In the genomic region with DNA sequence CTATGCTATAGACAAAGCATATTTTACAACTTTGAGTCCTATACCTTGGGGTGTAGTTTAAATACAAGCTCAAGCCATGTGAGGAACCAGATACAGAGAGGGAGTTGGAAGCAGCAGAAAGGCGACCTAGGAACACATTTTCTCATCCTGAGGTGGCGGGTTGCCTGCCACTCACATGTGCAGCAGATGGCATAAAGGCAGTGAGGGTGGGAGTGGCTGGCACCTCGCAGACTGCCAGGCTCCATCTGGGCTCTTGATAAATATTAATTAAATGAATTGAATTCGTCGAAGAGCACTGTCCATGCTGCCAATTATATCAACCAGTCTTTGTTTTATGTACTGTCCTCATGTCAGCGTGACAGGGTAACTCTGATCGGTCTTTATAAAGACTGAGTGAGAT, we compare ENCODE assay signal across 16 cellular contexts.
A peak's percentile ranks its signal among the peaks of the same experiment; 100 is the strongest.
DNase-seq lines count a peak whose midpoint lies in the region; ATAC-seq and TF ChIP-seq lines count a peak whose summit lies in the region.
"Had no signal": no experiment of that assay in that cellular context is flagged by ENCODE, and none has a peak within 500 bp of the region (broad histone marks: within the 10 kb centered on the region; RNA-seq: fewer than 3 reads in every experiment).

No MANE protein-coding gene starts in this region.

- no peaks in the 10 kb centered on the region for H3K36me3 ChIP-seq in Panc1 (ENCODE audit: control insufficient read depth, insufficient read depth, low read length)
- H3K36me3 ChIP-seq in WERI-Rb-1 = no peaks in the 10 kb centered on the region

- BruUV-seq in Panc1 (replicated peaks; lab: Mats Ljungman, UMichigan) = no TSS peak

- POLR2A ChIA-PET in Panc1 (lab: Charles Lee) = no interaction called here

- H3K4me1 Mint-ChIP-seq in activated T-cell treated with anti-CD3 and anti-CD28 coated beads, Interleukin-2, amount 50 U/mL, for 4 hours (ENCODE audit: low read depth) = no peaks in the 10 kb centered on the region
- H3K4me1 Mint-ChIP-seq: CD4-positive, alpha-beta memory T cell; GM23338 had no signal

- H3K4me1 ChIP-seq in Panc1 (ENCODE audit: control insufficient read depth, insufficient read depth, low read length) = no peaks in the 10 kb centered on the region

- intact Hi-C loops in Panc1 (cut with micrococcal nuclease; ENCODE audit: unreplicated experiment) = no loop called here

- H3K27ac ChIP-seq in Panc1 (ENCODE audit: low read length) = peak overlapping the region; percentile 48; the same call in 1 of the 2 replicates
- H3K27ac ChIP-seq in WERI-Rb-1 = no peak overlapping the region

- H3K27me3 ChIP-seq in Panc1 (ENCODE audit: control insufficient read depth, insufficient read depth, low read length) (no peaks in the 10 kb centered on the region), WERI-Rb-1 (ENCODE audit: insufficient read depth, low read depth, severe bottlenecking) (no peaks in the 10 kb centered on the region)

- no peak overlapping the region for H3K4me3 Mint-ChIP-seq in activated T-cell treated with anti-CD3 and anti-CD28 coated beads, Interleukin-2, amount 50 U/mL, for 4 hours
- H3K4me3 Mint-ChIP-seq: CD4-positive, alpha-beta memory T cell; GM23338 had no signal

- H3K36me3 Mint-ChIP-seq in activated T-cell treated with anti-CD3 and anti-CD28 coated beads, Interleukin-2, amount 50 U/mL, for 4 hours (ENCODE audit: insufficient read depth) = no peaks in the 10 kb centered on the region
- H3K36me3 Mint-ChIP-seq: CD4-positive, alpha-beta memory T cell had no signal

- no peak for TF ChIP-seq CTCF in Panc1 (IDR thresholded peaks at IDR 0.05)
- no peak for TF ChIP-seq CTCF in WERI-Rb-1 (IDR thresholded peaks at IDR 0.05; ENCODE audit: low read depth, low read length)

- ATAC-seq in Panc1 = no peak
- no peak for ATAC-seq in activated T-cell treated with anti-CD3 and anti-CD28 coated beads, Interleukin-2, amount 50 U/mL, for 4 hours
- ATAC-seq: GM23338, HCT116 had no signal

- in situ Hi-C loops in Panc1 (cut with HindIII; ENCODE audit: low pct_unique_long_range_greater_than_20kb, low sequenced_read_pairs) = no loop called here

- CTCF ChIA-PET in Panc1 (lab: Charles Lee) = no interaction called here

- peak; percentile 97 for DNase-seq in DMS 273 treated with DMSO at 0.1 percent for 48 hours (lab: John Stamatoyannopoulos, UW)
- DNase-seq in NCI-H1694 treated with DMSO at 0.1 percent for 48 hours (lab: John Stamatoyannopoulos, UW) = peak; percentile 99
- DNase-seq in Panc1 (ENCODE audit: low read depth, low spot score) = no peak
- DNase-seq in activated T-cell treated with anti-CD3 and anti-CD28 coated beads, Interleukin-2, amount 50 U/mL, for 4 hours = no peak
- no peak for DNase-seq in activated T-cell treated with anti-CD3 and anti-CD28 coated beads for 4 hours
- DNase-seq in WERI-Rb-1 = no peak
- no peak for DNase-seq in DMS79 (lab: John Stamatoyannopoulos, UW)
- DNase-seq: CD4-positive, alpha-beta memory T cell; GF-D8; MV-4-11; NCI-H187; NCI-H526; NK-92 treated with Interleukin-12 subunit alpha and Interleukin-12 subunit beta, amount 100 ng/mL, for 24 hours; SIG-M5 had no signal

- H3K27me3 Mint-ChIP-seq in activated T-cell treated with anti-CD3 and anti-CD28 coated beads, Interleukin-2, amount 50 U/mL, for 4 hours (ENCODE audit: low read depth) = no peaks in the 10 kb centered on the region
- H3K27me3 Mint-ChIP-seq: CD4-positive, alpha-beta memory T cell had no signal

- no peaks in the 10 kb centered on the region; the same call in 1 of the 2 replicates for H3K9me3 ChIP-seq in Panc1 (ENCODE audit: control insufficient read depth, insufficient read depth, low read depth, low read length)
- no peaks in the 10 kb centered on the region for H3K9me3 ChIP-seq in WERI-Rb-1 (ENCODE audit: severe bottlenecking)

- H3K4me3 ChIP-seq in Panc1 (ENCODE audit: low read depth in 2 of 2, low read length in 2 of 2) (no peak overlapping the region), WERI-Rb-1 (ENCODE audit: low read depth, low read length) (no peak overlapping the region)
- H3K4me3 ChIP-seq: GM23338 had no signal

- H3K9me3 Mint-ChIP-seq in activated T-cell treated with anti-CD3 and anti-CD28 coated beads, Interleukin-2, amount 50 U/mL, for 4 hours = peaks cover 18% of the 10 kb centered on the region

Comparison
In these comparisons a context has a peak if more than half of its experiments do, and no peak if none do; other contexts are left out.
1. DNase-seq: peak in DMS 273 treated with DMSO at 0.1 percent for 48 hours (single experiment) and NCI-H1694 treated with DMSO at 0.1 percent for 48 hours (single experiment); none in Panc1 (single experiment), activated T-cell treated with anti-CD3 and anti-CD28 coated beads, Interleukin-2, amount 50 U/mL, for 4 hours (single experiment), activated T-cell treated with anti-CD3 and anti-CD28 coated beads for 4 hours (single experiment), WERI-Rb-1 (single experiment) and DMS79 (single experiment).